1 cellular context compared by ENCODE assay signal in genomic region chr6:160069459-160069858, GRCh38.
TF ChIP-seq lines count a peak whose summit lies in the region.

No MANE protein-coding gene starts in this region.

TF ChIP-seq in GM23338, 12 proteins besides CTCF, POLR2A, EP300 and RAD21 (continued from another document):
- TF ChIP-seq ZNF462 (CRISPR knock-in tag; IDR thresholded peaks at IDR 0.05) = no peak
- TF ChIP-seq STAT1 (IDR thresholded peaks at IDR 0.05; ENCODE audit: unreplicated experiment) = no peak
- TF ChIP-seq POLR2AphosphoS5 (IDR thresholded peaks at IDR 0.05; ENCODE audit: low read depth) = no peak
- no peak for TF ChIP-seq NANOG (IDR thresholded peaks at IDR 0.05; ENCODE audit: borderline replicate concordance)
- no peak for TF ChIP-seq JUNB (IDR thresholded peaks at IDR 0.05; ENCODE audit: unreplicated experiment)
- TF ChIP-seq ZNF114 (CRISPR knock-in tag; IDR thresholded peaks at IDR 0.05) = no peak
- no peak for TF ChIP-seq REST (IDR thresholded peaks at IDR 0.05; ENCODE audit: unreplicated experiment)
- no peak for TF ChIP-seq ZNF331 (CRISPR knock-in tag; IDR thresholded peaks at IDR 0.05; ENCODE audit: low read depth)
